10 cellular contexts compared by ENCODE assay signal in genomic region chr18:3014501-3015202, GRCh38. TPM values are rescaled to one million over a fixed set of nuclear protein-coding genes. Genes with fewer than 3 reads are reported as not detected.
A peak's percentile ranks its signal among the peaks of the same experiment; 100 is the strongest.
DNase-seq lines count a peak whose midpoint lies in the region; ATAC-seq and TF ChIP-seq lines count a peak whose summit lies in the region.
"Had no signal": no experiment of that assay in that cellular context is flagged by ENCODE, and none has a peak within 500 bp of the region (broad histone marks: within the 10 kb centered on the region; RNA-seq: fewer than 3 reads in every experiment).

No MANE protein-coding gene starts in this region.

- peak overlapping the region; percentile 72 for H3K4me2 ChIP-seq in osteoblast (ENCODE audit: insufficient read depth, low read length)

- POLR2A ChIA-PET in Panc1 (lab: Charles Lee) = interaction anchor here (0.7 kb wide), 2 partner anchors 14 to 216 kb away, joined by 4 to 8 read pairs; no protein-coding TSS in a partner anchor

- in situ Hi-C loops in G401 (cut with HindIII; ENCODE audit: low sequenced_read_pairs) (no loop called here), Panc1 (cut with HindIII; ENCODE audit: low pct_unique_long_range_greater_than_20kb, low sequenced_read_pairs) (no loop called here)

- peaks cover 30% of the 10 kb centered on the region for H3K79me2 ChIP-seq in osteoblast (ENCODE audit: insufficient read depth, low read length)

- H3K9me3 ChIP-seq in Panc1 (ENCODE audit: control insufficient read depth, insufficient read depth, low read depth, low read length) (no peaks in the 10 kb centered on the region), osteoblast (ENCODE audit: low read depth, low read length) (no peaks in the 10 kb centered on the region), SJCRH30 (replicated peaks) (no peaks in the 10 kb centered on the region)

- DNase-seq in G401 (ENCODE audit: low spot score) (peak; percentile 20), Panc1 (ENCODE audit: low read depth, low spot score) (no peak), dermis blood vessel endothelial cell (peak; percentile 40), osteoblast (ENCODE audit: insufficient read length, low spot score, missing footprints) (peak; percentile 86), occipital lobe (lab: John Stamatoyannopoulos, UW) (no peak), HuH-7 (ENCODE audit: low spot score) (no peak), DMS153 treated with DMSO at 0.1 percent for 48 hours (lab: John Stamatoyannopoulos, UW; ENCODE audit: unreplicated experiment) (no peak), SJCRH30 (no peak)
- DNase-seq: NCI-H187 treated with DMSO at 0.1 percent for 48 hours had no signal

- ATAC-seq in Panc1 = no peak
- ATAC-seq: GM12878 had no signal

- H3K4me3 ChIP-seq in Panc1 (ENCODE audit: low read depth in 2 of 2, low read length in 2 of 2) = peak overlapping the region in 1 of 2 experiments; percentile 70; a peak in 3 of 4 replicates
- H3K4me3 ChIP-seq in osteoblast (ENCODE audit: insufficient read depth, low read length) = no peak overlapping the region
- H3K4me3 ChIP-seq in SJCRH30 = no peak overlapping the region; the same call in 1 of the 2 replicates
- H3K4me3 ChIP-seq: GM12878 had no signal

- peaks cover 34% of the 10 kb centered on the region for H3K4me1 ChIP-seq in Panc1 (ENCODE audit: control insufficient read depth, insufficient read depth, low read length)
- peaks cover 17% of the 10 kb centered on the region for H3K4me1 ChIP-seq in osteoblast (ENCODE audit: insufficient read depth, low read length)
- peaks cover 9% of the 10 kb centered on the region for H3K4me1 ChIP-seq in SJCRH30

- TF ChIP-seq CTCF in Panc1 (IDR thresholded peaks at IDR 0.05) (no peak), osteoblast (IDR thresholded peaks at IDR 0.05; ENCODE audit: extremely low read depth, low read depth, low read length) (no peak)

- intact Hi-C loops in Panc1 (cut with micrococcal nuclease; ENCODE audit: unreplicated experiment) = loop anchor here (5.0 kb wide), 1 partner anchor 233 kb away; the partner anchor contains the start of gene MYL12A

- H3K27ac ChIP-seq in Panc1 (ENCODE audit: low read length) (peak overlapping the region; percentile 80), osteoblast (ENCODE audit: low read depth, low read length) (peak overlapping the region; percentile 75), SJCRH30 (no peak overlapping the region)

- H3K27me3 ChIP-seq in Panc1 (ENCODE audit: control insufficient read depth, insufficient read depth, low read length) (no peaks in the 10 kb centered on the region), osteoblast (ENCODE audit: insufficient read depth, low read length) (no peaks in the 10 kb centered on the region), SJCRH30 (no peaks in the 10 kb centered on the region)

- BruUV-seq in Panc1 (replicated peaks; lab: Mats Ljungman, UMichigan) = no TSS peak

- peaks cover 11% of the 10 kb centered on the region for H4K20me1 ChIP-seq in osteoblast (ENCODE audit: insufficient read depth, low read length)

- H3K36me3 ChIP-seq in Panc1 (ENCODE audit: control insufficient read depth, insufficient read depth, low read length) (no peaks in the 10 kb centered on the region), osteoblast (ENCODE audit: insufficient read depth, low read length) (peaks cover 15% of the 10 kb centered on the region), SJCRH30 (no peaks in the 10 kb centered on the region)

- H2AFZ ChIP-seq in osteoblast (ENCODE audit: low read length) = peak overlapping the region; percentile 11

- CTCF ChIA-PET in Panc1 (lab: Charles Lee) = interaction anchor here (1.9 kb wide), 1 partner anchor 49 kb away, joined by 6 read pairs; no protein-coding TSS in a partner anchor

RNA-seq across cellular contexts. Expression of gene LPIN2, which starts 1.7 kb away (rescaled TPM):
- 23.2 and 33.5 TPM in 2 replicates for total RNA-seq in G401 (2014; rRNA removed; shearing (Covaris generic))
- 38.3 TPM for total RNA-seq in Panc1 (2021; ENCODE audit: unreplicated experiment)
- 18.8 TPM for polyA plus RNA-seq in Panc1 (2012; ENCODE audit: insufficient read length)
- 36.9 and 43.3 TPM in 2 replicates for total RNA-seq in dermis blood vessel endothelial cell
- total RNA-seq in osteoblast = 47.7 and 48.1 TPM in 2 replicates
- total RNA-seq in occipital lobe = 39.9 TPM
- 15.3 and 16.7 TPM in 2 replicates for total RNA-seq in SJCRH30 (2014; rRNA removed; shearing (Covaris generic))

Comparison
In these comparisons a context has a peak if more than half of its experiments do, and no peak if none do; other contexts are left out.
1. DNase-seq: peak in G401 (single experiment), dermis blood vessel endothelial cell (single experiment) and osteoblast (single experiment); none in Panc1 (single experiment), occipital lobe (single experiment), HuH-7 (single experiment), DMS153 treated with DMSO at 0.1 percent for 48 hours (single experiment) and SJCRH30 (0 of 2).